ENCODE assay signal across 13 cellular contexts in the genomic region with DNA sequence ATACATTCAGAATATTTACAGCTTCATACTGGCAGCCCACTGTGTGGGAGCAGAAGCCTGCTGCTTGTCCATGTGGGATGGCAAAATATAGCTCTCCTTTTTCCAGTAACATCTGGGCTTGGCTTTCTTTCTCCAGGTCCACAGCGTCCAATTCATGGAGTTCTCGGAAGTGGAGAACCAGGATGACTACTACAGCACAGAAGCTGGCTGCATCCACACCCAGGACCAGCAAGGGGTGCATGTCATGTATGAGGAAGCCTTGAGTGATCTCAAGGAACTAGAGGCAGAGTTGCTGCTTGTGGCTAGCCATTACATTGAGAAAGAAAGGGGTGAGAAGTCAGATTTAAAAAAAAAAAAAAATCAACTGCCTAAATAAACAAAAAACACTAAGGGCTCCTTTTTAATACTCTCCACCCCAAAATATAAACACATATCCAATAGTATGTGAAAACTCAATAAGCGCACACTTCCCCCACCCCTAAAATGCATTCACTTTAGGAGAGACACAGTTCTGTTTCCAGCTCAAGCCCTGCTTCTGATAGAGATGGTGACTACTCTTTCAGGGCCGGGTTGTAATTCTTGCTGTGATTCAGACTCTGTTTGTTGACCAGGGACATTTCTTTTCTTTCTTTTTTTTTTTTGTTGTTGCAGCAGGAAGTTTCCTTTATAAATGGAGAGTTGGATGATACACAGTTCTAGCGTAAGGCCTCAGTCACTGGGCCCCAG.
DNase-seq lines count a peak whose midpoint lies in the region; ATAC-seq and TF ChIP-seq lines count a peak whose summit lies in the region.
"Had no signal": no experiment of that assay in that cellular context is flagged by ENCODE, and none has a peak within 500 bp of the region (broad histone marks: within the 10 kb centered on the region; RNA-seq: fewer than 3 reads in every experiment).

No MANE protein-coding gene starts in this region.

- no TSS peak for BruUV-seq in PC-3 (replicated peaks; lab: Mats Ljungman, UMichigan)

- H3F3A ChIP-seq in PC-3 (ENCODE audit: low read length, unreplicated experiment) = no peaks in the 10 kb centered on the region

- H3K4me1 ChIP-seq in PC-3 (ENCODE audit: insufficient read depth, low read length) (peaks cover 61% of the 10 kb centered on the region), right atrium auricular region (peaks cover 0 to 26% of the 10 kb centered on the region in 2 donors)

- no peaks in the 10 kb centered on the region for H3K79me2 ChIP-seq in PC-3 (ENCODE audit: low read length)

- ATAC-seq in PC-3 (no peak), GM18511 (IDR thresholded peaks at IDR 0.05; ENCODE audit: unreplicated experiment) (no peak), GM18505 (IDR thresholded peaks at IDR 0.05; ENCODE audit: unreplicated experiment) (no peak), GM21381 (IDR thresholded peaks at IDR 0.05; ENCODE audit: unreplicated experiment) (no peak)

- H3K36me3 ChIP-seq in PC-3 (ENCODE audit: low read depth, low read length) = no peaks in the 10 kb centered on the region
- no peaks in the 10 kb centered on the region for H3K36me3 ChIP-seq in right atrium auricular region
- H3K36me3 ChIP-seq: BE2C had no signal

- TF ChIP-seq CTCF in PC-3 (conservative IDR thresholded peaks at IDR 0.05; ENCODE audit: low read depth, low read length) (no peak), right atrium auricular region (IDR thresholded peaks at IDR 0.05) (no peak)

- CTCF ChIA-PET in PC-3 (lab: Charles Lee) = no interaction called here

- H3K9ac ChIP-seq in PC-3 (ENCODE audit: low read length) = no peak overlapping the region

- no peak for TF ChIP-seq POLR2A in GM18505 (IDR thresholded peaks at IDR 0.05; ENCODE audit: borderline replicate concordance, extremely low read depth, insufficient read depth, insufficient read length)

- H3K9me2 ChIP-seq in PC-3 (replicated peaks; ENCODE audit: low read length) = no peaks in the 10 kb centered on the region

- H3K27ac ChIP-seq in PC-3 (ENCODE audit: low read length) (peak overlapping the region; percentile 67; the same call in 1 of the 2 replicates), right atrium auricular region (peak overlapping the region; percentile 48 to 65)

- H2AFZ ChIP-seq in PC-3 (ENCODE audit: low read length) = no peak overlapping the region

- no peaks in the 10 kb centered on the region for H3K9me3 ChIP-seq in PC-3 (ENCODE audit: low read length)
- no peaks in the 10 kb centered on the region for H3K9me3 ChIP-seq in right atrium auricular region
- H3K9me3 ChIP-seq: BE2C had no signal

- POLR2A ChIA-PET in PC-3 (lab: Charles Lee; ENCODE audit: unreplicated experiment) = no interaction called here

- H4K20me1 ChIP-seq in PC-3 (ENCODE audit: low read length) = no peaks in the 10 kb centered on the region

- H3K27me3 ChIP-seq in PC-3 (ENCODE audit: low read length) (no peaks in the 10 kb centered on the region), right atrium auricular region (no peaks in the 10 kb centered on the region)
- H3K27me3 ChIP-seq: BE2C had no signal

- peak; percentile 40 for DNase-seq in CD1c-positive myeloid dendritic cell (ENCODE audit: extremely low spot score)
- peak; percentile 21 for DNase-seq in PC-3
- DNase-seq in right atrium auricular region (ENCODE audit: low spot score) = no peak
- peak; percentile 29 for DNase-seq in renal cortical epithelial cell (ENCODE audit: low read depth)
- no peak for DNase-seq in pons (ENCODE audit: low spot score)
- DNase-seq: activated CD4-positive, CD25-positive, alpha-beta regulatory T cell; BE2C; H9; Kasumi-1; NCI-H446 had no signal

- intact Hi-C loops in PC-3 (cut with micrococcal nuclease) = no loop called here

- no peak overlapping the region for H3K4me3 ChIP-seq in PC-3 (ENCODE audit: low read length)
- H3K4me3 ChIP-seq in right atrium auricular region = no peak overlapping the region

- H3K4me2 ChIP-seq in PC-3 (ENCODE audit: low read length) = no peak overlapping the region

Comparison
In these comparisons a context has a peak if more than half of its experiments do, and no peak if none do; other contexts are left out.
1. DNase-seq: peak in CD1c-positive myeloid dendritic cell (single experiment), PC-3 (single experiment) and renal cortical epithelial cell (single experiment); none in right atrium auricular region (single experiment) and pons (single experiment).